In the genomic region with DNA sequence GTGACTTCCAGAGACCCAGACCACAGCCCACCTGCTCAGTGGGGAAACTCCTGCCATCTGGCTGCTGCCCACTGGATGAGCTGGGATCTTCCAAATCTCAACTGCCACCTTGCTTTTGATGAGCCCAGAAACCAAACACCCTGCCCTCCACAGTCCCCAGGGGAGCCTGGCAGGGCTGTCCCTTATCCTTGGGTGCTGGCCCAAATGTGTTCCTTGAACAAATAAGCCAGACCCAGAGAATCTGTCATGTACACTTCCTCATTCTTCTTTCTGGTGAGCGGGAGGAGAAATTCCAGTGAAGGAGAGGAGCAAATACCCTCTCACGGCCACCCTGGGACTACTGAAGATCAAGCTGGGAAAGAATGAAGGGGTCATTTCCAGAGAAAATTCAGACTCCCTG, we compare ENCODE assay signal across 22 cellular contexts. TPM values are rescaled to one million over a fixed set of nuclear protein-coding genes. Genes with fewer than 3 reads are reported as not detected.
DNase-seq lines count a peak whose midpoint lies in the region; ATAC-seq and TF ChIP-seq lines count a peak whose summit lies in the region.
"Had no signal": no experiment of that assay in that cellular context is flagged by ENCODE, and none has a peak within 500 bp of the region (broad histone marks: within the 10 kb centered on the region; RNA-seq: fewer than 3 reads in every experiment).

No MANE protein-coding gene starts in this region.

- CTCF ChIA-PET in mammary epithelial cell (lab: Charles Lee; ENCODE audit: low non-redundant PET): no interaction called here

- H3K9me3 ChIP-seq in breast epithelium (no peaks in the 10 kb centered on the region), mammary epithelial cell (replicated peaks; ENCODE audit: insufficient read depth, low read length) (peaks cover 5% of the 10 kb centered on the region), neuronal stem cell (replicated peaks in 1 of 2; ENCODE audit: control insufficient read depth in 2 of 2, insufficient read depth in 1 of 2, low read depth in 1 of 2, low read length in 2 of 2) (no peaks in the 10 kb centered on the region), testis (no peaks in the 10 kb centered on the region), osteoblast (ENCODE audit: low read depth, low read length) (no peaks in the 10 kb centered on the region)
- H3K9me3 ChIP-seq: MG63 had no signal

- H3K4me3 ChIP-seq in breast epithelium (no peak overlapping the region), mammary epithelial cell (replicated peaks in 1 of 3; ENCODE audit: insufficient read depth in 1 of 3, low read depth in 2 of 3, low read length in 3 of 3) (no peak overlapping the region), neuronal stem cell (ENCODE audit: low read length in 2 of 2) (no peak overlapping the region), testis (no peak overlapping the region), osteoblast (ENCODE audit: insufficient read depth, low read length) (no peak overlapping the region)
- H3K4me3 ChIP-seq: MG63 had no signal

- no peak for TF ChIP-seq POLR2A in breast epithelium (IDR thresholded peaks at IDR 0.05)
- no peak for TF ChIP-seq POLR2A in testis (IDR thresholded peaks at IDR 0.05)

- no peak overlapping the region for H2BK15ac ChIP-seq in neuronal stem cell (ENCODE audit: low read length)

- no TSS peak for BruUV-seq in mammary epithelial cell (replicated peaks; lab: Mats Ljungman, UMichigan)

- no peak overlapping the region for H2AFZ ChIP-seq in mammary epithelial cell (ENCODE audit: low read depth, low read length)
- H2AFZ ChIP-seq in neuronal stem cell (ENCODE audit: low read length): no peak overlapping the region
- no peak overlapping the region for H2AFZ ChIP-seq in osteoblast (ENCODE audit: low read length)

- H2BK120ac ChIP-seq in neuronal stem cell (ENCODE audit: low read depth, low read length): no peak overlapping the region

- no peak overlapping the region for H2BK12ac ChIP-seq in neuronal stem cell (ENCODE audit: low read length)

- H4K91ac ChIP-seq in neuronal stem cell (ENCODE audit: low read depth, low read length, poor library complexity): no peak overlapping the region

- H2AK5ac ChIP-seq in neuronal stem cell (ENCODE audit: low read depth, low read length): peak overlapping the region; percentile 69

- in situ Hi-C loops in mammary epithelial cell (cut with MboI; ENCODE audit: low sequenced_read_pairs in 2 of 2): no loop called here

- H3K27ac ChIP-seq in breast epithelium: peak overlapping the region; percentile 75 to 76
- H3K27ac ChIP-seq in mammary epithelial cell (ENCODE audit: insufficient read depth, low read depth, low read length): no peak overlapping the region
- H3K27ac ChIP-seq in neuronal stem cell (replicated peaks; ENCODE audit: low read length): no peak overlapping the region
- no peak overlapping the region for H3K27ac ChIP-seq in testis
- H3K27ac ChIP-seq in osteoblast (ENCODE audit: low read depth, low read length): no peak overlapping the region
- H3K27ac ChIP-seq: RWPE1 had no signal

- peak overlapping the region; percentile 68 for H2BK5ac ChIP-seq in neuronal stem cell (ENCODE audit: low read length)

- no peak overlapping the region for H3K14ac ChIP-seq in neuronal stem cell (ENCODE audit: low read length)

- no peak overlapping the region for H3K9ac ChIP-seq in mammary epithelial cell (ENCODE audit: insufficient read depth, low read length)
- H3K9ac ChIP-seq in neuronal stem cell (ENCODE audit: low read depth, low read length, poor library complexity): no peak overlapping the region

- H3K18ac ChIP-seq in neuronal stem cell (ENCODE audit: low read length): peak overlapping the region; percentile 39

- intact Hi-C loops in breast epithelium (cut with DNase I; ENCODE audit: low total_unique reads) (no loop called here), mammary epithelial cell (cut with micrococcal nuclease) (no loop called here), testis (cut with DNase I; ENCODE audit: low total_unique reads) (no loop called here)

- H3K4ac ChIP-seq in neuronal stem cell (ENCODE audit: low read length): no peak overlapping the region

- no peak overlapping the region for H4K8ac ChIP-seq in neuronal stem cell (ENCODE audit: low read depth, low read length)

- no peak for TF ChIP-seq CTCF in breast epithelium (IDR thresholded peaks at IDR 0.05)
- no peak for TF ChIP-seq CTCF in mammary epithelial cell (conservative IDR thresholded peaks at IDR 0.05 in 1 of 2, IDR thresholded peaks at IDR 0.05 in 1 of 2; ENCODE audit: extremely low read depth in 1 of 2, insufficient read depth in 1 of 2, low read depth in 1 of 2, low read length in 2 of 2)
- TF ChIP-seq CTCF in testis (IDR thresholded peaks at IDR 0.05): no peak
- no peak for TF ChIP-seq CTCF in osteoblast (IDR thresholded peaks at IDR 0.05; ENCODE audit: extremely low read depth, low read depth, low read length)

- dilution Hi-C loops in mammary epithelial cell (cut with HindIII; ENCODE audit: low sequenced_read_pairs): loop anchor here (10.0 kb wide), 1 partner anchor 98 kb away; no protein-coding TSS in a partner anchor

- DNase-seq in breast epithelium (ENCODE audit: low spot score in 2 of 2) (no peak), mammary epithelial cell (no peak), left lobe of liver (ENCODE audit: low spot score) (no peak), neuronal stem cell (ENCODE audit: low spot score) (no peak), testis (no peak), RPMI8226 (no peak), osteoblast (ENCODE audit: insufficient read length, low spot score, missing footprints) (no peak), NCI-H510A (lab: John Stamatoyannopoulos, UW) (no peak)
- DNase-seq: 8988T; CD4-positive, CD25-positive, alpha-beta regulatory T cell; COR-L47; GF-D8; GOT3; MG63; NCI-H1048; NCI-H1436; NCI-H1930; NCI-H226; NCI-H524 treated with DMSO at 0.1 percent for 48 hours; PC-3; SIG-M5 had no signal

- H3K23ac ChIP-seq in neuronal stem cell (ENCODE audit: low read depth, low read length, poor library complexity): no peak overlapping the region

- WGBS in mammary epithelial cell (ENCODE audit: low coverage, missing lambda C conversion rate): 100% methylated on average over 2 of the region's 2 CpGs
- WGBS in neuronal stem cell (ENCODE audit: extremely low coverage in 2 of 2, insufficient read length in 2 of 2, insufficient replicate concordance in 1 of 2), 2 donors: no CpG with 5 or more reads among the region's 2 CpGs
- WGBS in testis, 2 donors: 86 to 100% methylated on average over 2 of the region's 2 CpGs

- no peaks in the 10 kb centered on the region for H3K36me3 ChIP-seq in breast epithelium
- no peaks in the 10 kb centered on the region for H3K36me3 ChIP-seq in mammary epithelial cell (ENCODE audit: insufficient read depth, low read length)
- no peaks in the 10 kb centered on the region for H3K36me3 ChIP-seq in neuronal stem cell (replicated peaks in 1 of 2; ENCODE audit: control insufficient read depth in 2 of 2, insufficient read depth in 2 of 2, low read length in 2 of 2)
- no peaks in the 10 kb centered on the region for H3K36me3 ChIP-seq in testis (ENCODE audit: low read depth, missing control alignments)
- peaks cover 13% of the 10 kb centered on the region for H3K36me3 ChIP-seq in osteoblast (ENCODE audit: insufficient read depth, low read length)
- H3K36me3 ChIP-seq: MG63 had no signal

- peak; percentile 35 for ATAC-seq in left lobe of liver
- ATAC-seq: PC-3 had no signal

- H3K27me3 ChIP-seq in breast epithelium (no peaks in the 10 kb centered on the region), mammary epithelial cell (ENCODE audit: insufficient read depth, low read length) (no peaks in the 10 kb centered on the region), neuronal stem cell (ENCODE audit: control insufficient read depth in 3 of 3, insufficient read depth in 3 of 3, low read depth in 1 of 3, low read length in 3 of 3) (no peaks in the 10 kb centered on the region), testis (no peaks in the 10 kb centered on the region), osteoblast (ENCODE audit: insufficient read depth, low read length) (no peaks in the 10 kb centered on the region)
- H3K27me3 ChIP-seq: MG63 had no signal

- H3K79me2 ChIP-seq in mammary epithelial cell (ENCODE audit: insufficient read depth, low read length) (no peaks in the 10 kb centered on the region), osteoblast (ENCODE audit: insufficient read depth, low read length) (no peaks in the 10 kb centered on the region)

- no peaks in the 10 kb centered on the region for H3K79me1 ChIP-seq in neuronal stem cell (ENCODE audit: low read depth, low read length)

- H3K4me1 ChIP-seq in breast epithelium: peaks cover 0 to 3% of the 10 kb centered on the region in 2 donors
- H3K4me1 ChIP-seq in mammary epithelial cell (ENCODE audit: insufficient read depth, low read length): peaks cover 10% of the 10 kb centered on the region
- peaks cover 0 to 2% of the 10 kb centered on the region in 2 donors for H3K4me1 ChIP-seq in neuronal stem cell (ENCODE audit: control insufficient read depth in 2 of 2, insufficient read depth in 1 of 2, low read depth in 1 of 2, low read length in 2 of 2)
- no peaks in the 10 kb centered on the region for H3K4me1 ChIP-seq in testis
- no peaks in the 10 kb centered on the region for H3K4me1 ChIP-seq in osteoblast (ENCODE audit: insufficient read depth, low read length)

- H4K20me1 ChIP-seq in mammary epithelial cell (ENCODE audit: insufficient read depth, low read length): no peaks in the 10 kb centered on the region
- H4K20me1 ChIP-seq in osteoblast (ENCODE audit: insufficient read depth, low read length): no peaks in the 10 kb centered on the region

- H3K4me2 ChIP-seq in mammary epithelial cell (ENCODE audit: insufficient read depth, low read depth, low read length): no peak overlapping the region
- H3K4me2 ChIP-seq in neuronal stem cell (ENCODE audit: insufficient read depth, low read length, poor library complexity, severe bottlenecking): no peak overlapping the region
- H3K4me2 ChIP-seq in osteoblast (ENCODE audit: insufficient read depth, low read length): no peak overlapping the region

RNA-seq across cellular contexts. Expression of a gene that starts 38.7 kb away (rescaled TPM):
- 100 to 1,000 TPM in 1 of 3 donors, 10 to 100 TPM in 2; 86.2 to 122 (median 88.0) TPM for total RNA-seq in breast epithelium
- total RNA-seq in mammary epithelial cell: 100 to 1,000 TPM in 1 of 2 donors, 10 to 100 TPM in 1; 40.4 to 180 TPM
- polyA plus RNA-seq in mammary epithelial cell: 12.1 TPM
- polyA minus RNA-seq in mammary epithelial cell: 10.3 TPM
- total RNA-seq in left lobe of liver: 55.8 TPM
- polyA plus RNA-seq in neuronal stem cell (2013, experiment 1 of 2): 4.4 TPM
- polyA plus RNA-seq in neuronal stem cell (2013, experiment 2 of 2): 4.7 TPM
- total RNA-seq in testis: 10 to 100 TPM; 14.3 to 38.2 TPM
- 16.9 TPM for polyA plus RNA-seq in testis (ENCODE audit: insufficient read depth, low read depth, low replicate concordance)
- 144 and 161 TPM in 2 replicates for total RNA-seq in osteoblast
- polyA plus RNA-seq: CD4-positive, CD25-positive, alpha-beta regulatory T cell had no signal

Comparison
In these comparisons a context has a peak if more than half of its experiments do, and no peak if none do; other contexts are left out.
1. H3K27ac ChIP-seq: peak in breast epithelium (2 of 2); none in mammary epithelial cell (single experiment), neuronal stem cell (single experiment), testis (0 of 2) and osteoblast (single experiment).